14 cellular contexts compared by ENCODE assay signal in genomic region chr12:59036973-59037807, GRCh38.
DNase-seq lines count a peak whose midpoint lies in the region; ATAC-seq, FAIRE-seq and TF ChIP-seq lines count a peak whose summit lies in the region.
"Had no signal": no experiment of that assay in that cellular context is flagged by ENCODE, and none has a peak within 500 bp of the region (broad histone marks: within the 10 kb centered on the region; RNA-seq: fewer than 3 reads in every experiment).

No MANE protein-coding gene starts in this region.

- H3K4me2 ChIP-seq in GM12878 (ENCODE audit: control insufficient read depth, insufficient read depth) = no peak overlapping the region

- in situ Hi-C loops in GM12878 (cut with MboI) = no loop called here

- no TSS peak for BruUV-seq in GM12878 (replicated peaks; lab: Mats Ljungman, UMichigan)

- WGBS in GM12878 (ENCODE audit: insufficient coverage, insufficient replicate concordance, low lambda C conversion rate, missing lambda C conversion rate) = 43% methylated on average over 5 of the region's 5 CpGs

- SMC1A ChIA-PET in GM12878 (lab: Charles Lee; ENCODE audit: uncharacterized antibody, unreplicated experiment) = interaction anchor here (1.0 kb wide), 1 partner anchor 29 kb away, joined by 3 read pairs; no protein-coding TSS in a partner anchor

- CTCF ChIA-PET in GM12878 (lab: Yijun Ruan, JAX) = no interaction called here

- H3K4me1 ChIP-seq in GM12878 (ENCODE audit: control insufficient read depth, insufficient read depth, low read length) (no peaks in the 10 kb centered on the region), vagina (peaks cover 27% of the 10 kb centered on the region)

- FAIRE-seq in GM12878 (lab: Jason Lieb, UNC) = no peak
- FAIRE-seq: small intestine had no signal

- H2AFZ ChIP-seq in GM12878 (ENCODE audit: control insufficient read depth, low read depth, low read length) = no peak overlapping the region

- TF ChIP-seq POLR2A in GM12878 (IDR thresholded peaks at IDR 0.05; ENCODE audit: low read depth, low read length) = no peak
- no peak for TF ChIP-seq POLR2A in vagina (IDR thresholded peaks at IDR 0.05)

- H4K20me1 ChIP-seq in GM12878 (ENCODE audit: control insufficient read depth, insufficient read depth) = no peaks in the 10 kb centered on the region

- intact Hi-C loops in GM12878 (cut with micrococcal nuclease; ENCODE audit: unreplicated experiment) (no loop called here), vagina (cut with DNase I) (no loop called here)

- no peak for TF ChIP-seq EP300 in GM12878 (IDR thresholded peaks at IDR 0.05; ENCODE audit: borderline replicate concordance in 1 of 2, control insufficient read depth in 1 of 2, low read depth in 2 of 2, low read length in 2 of 2)

- RAD21 ChIA-PET in GM12878 (lab: Charles Lee; ENCODE audit: unreplicated experiment) = no interaction called here

- POLR2A ChIA-PET in GM12878 (lab: Charles Lee) = no interaction called here

- TF ChIP-seq CTCF in GM12878 (IDR thresholded peaks at IDR 0.05 in 2 of 3, conservative IDR thresholded peaks at IDR 0.05 in 1 of 3; ENCODE audit: control insufficient read depth in 2 of 3, extremely low read depth in 1 of 3, insufficient read depth in 1 of 3, low read depth in 3 of 3, low read length in 3 of 3) (no peak), vagina (IDR thresholded peaks at IDR 0.05) (no peak)

- DNase-seq in GM12878 (ENCODE audit: low read depth, low spot score) = no peak
- peak; percentile 76 for DNase-seq in islet precursor cell
- no peak for DNase-seq in vagina (ENCODE audit: extremely low spot score in 2 of 2)
- no peak for DNase-seq in NCI-H774 (lab: John Stamatoyannopoulos, UW)
- DNase-seq: activated CD4-positive, alpha-beta T cell treated with anti-CD3 and anti-CD28 coated beads for 1 hour; CD8-positive, alpha-beta memory T cell; naive thymus-derived CD4-positive, alpha-beta T cell; small intestine; SW 1271 had no signal

- H3K36me3 ChIP-seq in GM12878 (ENCODE audit: control insufficient read depth in 2 of 2, insufficient read depth in 2 of 2, low read length in 1 of 2) (no peaks in the 10 kb centered on the region), vagina (no peaks in the 10 kb centered on the region)
- H3K36me3 ChIP-seq: thoracic aorta had no signal

- no peak for TF ChIP-seq RAD21 in GM12878 (IDR thresholded peaks at IDR 0.05; ENCODE audit: insufficient read depth, low read depth, low read length)

- H3K27ac ChIP-seq in GM12878 (ENCODE audit: control insufficient read depth, insufficient read depth) (no peak overlapping the region), vagina (peak overlapping the region; percentile 69)
- H3K27ac ChIP-seq: epithelial cell of prostate, thoracic aorta had no signal

- H3K4me3 ChIP-seq in GM12878 (no peak overlapping the region), vagina (no peak overlapping the region)
- H3K4me3 ChIP-seq: thoracic aorta had no signal

- H3K9me3 ChIP-seq in GM12878 (replicated peaks; ENCODE audit: control insufficient read depth, insufficient read depth, low read length) (no peaks in the 10 kb centered on the region), vagina (no peaks in the 10 kb centered on the region)
- H3K9me3 ChIP-seq: thoracic aorta had no signal

- no peak overlapping the region for H3K9ac ChIP-seq in GM12878 (ENCODE audit: control insufficient read depth, insufficient read depth, low read length)

- ATAC-seq in HG02938 (IDR thresholded peaks at IDR 0.05; ENCODE audit: unreplicated experiment) (peak; percentile 64), GM12878 (no peak), HG03378 (IDR thresholded peaks at IDR 0.05; ENCODE audit: unreplicated experiment) (no peak), HG02588 (IDR thresholded peaks at IDR 0.05; ENCODE audit: unreplicated experiment) (no peak)
- ATAC-seq: naive thymus-derived CD4-positive, alpha-beta T cell had no signal

- H3K27me3 ChIP-seq in GM12878 (replicated peaks in 1 of 2; ENCODE audit: control insufficient read depth in 2 of 2, insufficient read depth in 2 of 2, low read length in 1 of 2) (no peaks in the 10 kb centered on the region; a peak in 1 of 4 replicates), vagina (no peaks in the 10 kb centered on the region)

- H3K79me2 ChIP-seq in GM12878 (ENCODE audit: control insufficient read depth, insufficient read depth, low read length) = no peaks in the 10 kb centered on the region

TF ChIP-seq in GM12878, 131 proteins besides CTCF, POLR2A, EP300 and RAD21:
- TF ChIP-seq BHLHE40 (IDR thresholded peaks at IDR 0.05; ENCODE audit: borderline replicate concordance in 1 of 2, low read depth in 2 of 2, low read length in 1 of 2) (no peak), RUNX3 (IDR thresholded peaks at IDR 0.05; ENCODE audit: low read length) (peak; percentile 74)
